Comparison of ENCODE assay signal across 9 cellular contexts in genomic region chr5:169637856-169638190, GRCh38. TPM values are rescaled to one million over a fixed set of nuclear protein-coding genes. Genes with fewer than 3 reads are reported as not detected.
A peak's percentile ranks its signal among the peaks of the same experiment; 100 is the strongest.
DNase-seq lines count a peak whose midpoint lies in the region; ATAC-seq and TF ChIP-seq lines count a peak whose summit lies in the region.
"Had no signal": no experiment of that assay in that cellular context is flagged by ENCODE, and none has a peak within 500 bp of the region (broad histone marks: within the 10 kb centered on the region; RNA-seq: fewer than 3 reads in every experiment).

No MANE protein-coding gene starts in this region.

- ATAC-seq in HG03520 (IDR thresholded peaks at IDR 0.05; ENCODE audit: unreplicated experiment), result peak; percentile 40
- ATAC-seq in heart left ventricle, result peak in 2 of 4 donors; percentile 10 to 36

- TF ChIP-seq POLR2A in heart left ventricle (IDR thresholded peaks at IDR 0.05), result no peak

- peaks cover 0 to 32% (median 16%) of the 10 kb centered on the region in 9 donors for H3K27me3 ChIP-seq in heart left ventricle

- intact Hi-C loops in heart left ventricle (cut with DNase I), result no loop called here

- TF ChIP-seq CTCF in heart left ventricle (IDR thresholded peaks at IDR 0.05) (no peak), type B pancreatic cell (conservative IDR thresholded peaks at IDR 0.05) (no peak)

- DNase-seq in activated CD8-positive, alpha-beta memory T cell treated with anti-CD3 and anti-CD28 coated beads for 4 hours (ENCODE audit: low read depth in 2 of 2), result peak; percentile 40 to 48
- DNase-seq in activated CD8-positive, alpha-beta memory T cell treated with anti-CD3 and anti-CD28 coated beads for 24 hours, result no peak
- peak; percentile 61 to 65 for DNase-seq in activated CD4-positive, alpha-beta T cell treated with anti-CD3 and anti-CD28 coated beads, Interleukin-2, amount 50 U/mL, for 4 hours
- DNase-seq in heart left ventricle (peak in 2 of 5 donors; percentile 37 to 73), NCI-H774 (lab: John Stamatoyannopoulos, UW) (no peak), type B pancreatic cell (ENCODE audit: extremely low spot score, unreplicated experiment) (no peak)
- peak; percentile 31 for DNase-seq in stimulated activated CD8-positive, alpha-beta memory T cell treated with anti-CD3 and anti-CD28 coated beads, Interleukin-15, amount 100 ng/mL, for 24 hours (ENCODE audit: low read depth)

- no peaks in the 10 kb centered on the region for H3K36me3 ChIP-seq in heart left ventricle

- 43 to 58% (median 54%) methylated on average over 6 of the region's 6 CpGs for WGBS in heart left ventricle, 4 donors

- no peak overlapping the region for H3K27ac Mint-ChIP-seq in type B pancreatic cell

- H3K4me3 ChIP-seq in heart left ventricle, result peak overlapping the region in 9 of 12 donors; percentile 32 to 79 (median 49)

- no peak overlapping the region for H3K4me3 Mint-ChIP-seq in type B pancreatic cell

- peak overlapping the region in 2 of 12 donors; percentile 42 to 91 for H3K27ac ChIP-seq in heart left ventricle

- no peaks in the 10 kb centered on the region for H3K4me1 Mint-ChIP-seq in type B pancreatic cell (ENCODE audit: unreplicated experiment)

- H3K9me3 ChIP-seq in heart left ventricle, result peaks cover 0 to 22% (median 5%) of the 10 kb centered on the region in 12 donors

- peaks cover 0 to 49% (median 0%) of the 10 kb centered on the region in 12 donors for H3K4me1 ChIP-seq in heart left ventricle

- no peaks in the 10 kb centered on the region for H3K36me3 Mint-ChIP-seq in type B pancreatic cell

- peaks cover 10% of the 10 kb centered on the region for H3K9me3 Mint-ChIP-seq in type B pancreatic cell

- peaks cover 62% of the 10 kb centered on the region for H3K27me3 Mint-ChIP-seq in type B pancreatic cell

RNA-seq across cellular contexts. Expression of gene DOCK2, which starts 0.7 kb away (rescaled TPM):
- total RNA-seq in heart left ventricle (10 to 100 TPM in 2 of 9 donors, 1 to 10 TPM in 7; 1.6 to 59.5 (median 4.6) TPM), type B pancreatic cell (ENCODE audit: low replicate concordance) (0.21 and 0.82 TPM in 2 replicates)
- polyA plus RNA-seq in heart left ventricle, result 1 to 10 TPM in 1 of 2 donors, under 1 TPM in 1; 0.80 to 1.4 TPM
- total RNA-seq: bronchial epithelial cell had no signal

RNA-seq across cellular contexts. Expression of gene SPDL1, which starts 54.2 kb away (rescaled TPM):
- total RNA-seq in heart left ventricle, result 1 to 10 TPM; 3.3 to 7.0 (median 5.0) TPM
- polyA plus RNA-seq in heart left ventricle, result 1 to 10 TPM; 2.2 to 6.7 TPM
- 17.2 and 37.7 TPM in 2 replicates for total RNA-seq in type B pancreatic cell (ENCODE audit: low replicate concordance)

Comparison
In these comparisons a context has a peak if more than half of its experiments do, and no peak if none do; other contexts are left out.
1. DNase-seq: peak in activated CD8-positive, alpha-beta memory T cell treated with anti-CD3 and anti-CD28 coated beads for 4 hours (2 of 2), activated CD4-positive, alpha-beta T cell treated with anti-CD3 and anti-CD28 coated beads, Interleukin-2, amount 50 U/mL, for 4 hours (2 of 2) and stimulated activated CD8-positive, alpha-beta memory T cell treated with anti-CD3 and anti-CD28 coated beads, Interleukin-15, amount 100 ng/mL, for 24 hours (single experiment); none in activated CD8-positive, alpha-beta memory T cell treated with anti-CD3 and anti-CD28 coated beads for 24 hours (single experiment), NCI-H774 (single experiment) and type B pancreatic cell (single experiment).